ENCODE assay signal across 28 cellular contexts in genomic region chr3:25505581-25505980, GRCh38.
"Had no signal": no experiment of that assay in that cellular context is flagged by ENCODE, and none has a peak within 500 bp of the region (broad histone marks: within the 10 kb centered on the region; RNA-seq: fewer than 3 reads in every experiment).

No MANE protein-coding gene starts in this region.

- H3K27me3 Mint-ChIP-seq: type B pancreatic cell had no signal

- H3K4me3 ChIP-seq: stomach, suprapubic skin, testis, thoracic aorta, thyroid gland, tibial artery, tibial nerve, transverse colon, upper lobe of left lung, upper lobe of right lung, uterus, vagina had no signal

- H3K9me3 Mint-ChIP-seq: stimulated activated naive CD8-positive, alpha-beta T cell treated with anti-CD3 and anti-CD28 coated beads, Interleukin-15, amount 100 ng/mL, for 72 hours had no signal

- H3K27ac ChIP-seq: stomach, suprapubic skin, testis, thoracic aorta, thyroid gland, tibial artery, tibial nerve, transverse colon, upper lobe of left lung, upper lobe of right lung, uterus, vagina had no signal

- H3K4me3 Mint-ChIP-seq: stimulated activated effector memory CD8-positive, alpha-beta T cell treated with anti-CD3 and anti-CD28 coated beads, Interleukin-12 subunit alpha, Interleukin-12 subunit beta, amount 100 ng/mL, for 72 hours; stimulated activated memory B cell treated with anti-CD40 and anti-IgM and Interleukin-4, amounts not matched to agents 10 μg/mL and 1 μg/mL and 100 μg/mL, for 72 hours; stimulated activated naive B cell treated with anti-CD40 and anti-IgM and Interleukin-4, amounts not matched to agents 10 μg/mL and 1 μg/mL and 100 μg/mL, for 72 hours; stimulated activated naive CD8-positive, alpha-beta T cell treated with anti-CD3 and anti-CD28 coated beads, Interleukin-15, amount 100 ng/mL, for 72 hours; stimulated activated naive CD8-positive, alpha-beta T cell treated with anti-CD3 and anti-CD28 coated beads, Interleukin-15, Interleukin-2, amounts not matched to agents 100 ng/mL and 50 ng/mL, for 24 hours; type B pancreatic cell had no signal

- H3K27me3 ChIP-seq: stomach, suprapubic skin, testis, thyroid gland, tibial artery, tibial nerve, transverse colon, upper lobe of left lung, upper lobe of right lung, uterus, vagina had no signal

- H3K4me1 Mint-ChIP-seq: stimulated activated effector memory CD8-positive, alpha-beta T cell treated with anti-CD3 and anti-CD28 coated beads, Interleukin-12 subunit alpha, Interleukin-12 subunit beta, amount 100 ng/mL, for 72 hours; stimulated activated memory B cell treated with anti-CD40 and anti-IgM and Interleukin-4, amounts not matched to agents 10 μg/mL and 1 μg/mL and 100 μg/mL, for 72 hours; stimulated activated naive B cell treated with anti-CD40 and anti-IgM and Interleukin-4, amounts not matched to agents 10 μg/mL and 1 μg/mL and 100 μg/mL, for 72 hours; stimulated activated naive CD8-positive, alpha-beta T cell treated with anti-CD3 and anti-CD28 coated beads, Interleukin-15, amount 100 ng/mL, for 72 hours had no signal

- DNase-seq: stimulated activated CD4-positive, alpha-beta T cell treated with anti-CD3 and anti-CD28 coated beads, Interleukin-2, amount 100 ng/mL, for 48 hours; stimulated activated CD4-positive, alpha-beta T cell treated with anti-CD3 and anti-CD28 coated beads, Interleukin-4, amount 100 ng/mL, for 1 hour; stimulated activated CD4-positive, alpha-beta T cell treated with anti-CD3 and anti-CD28 coated beads, Interleukin-4, amount 100 ng/mL, for 24 hours; stimulated activated CD4-positive, alpha-beta T cell treated with anti-CD3 and anti-CD28 coated beads, Interleukin-4, amount 100 ng/mL, for 4 hours; stimulated activated CD8-positive, alpha-beta memory T cell treated with anti-CD3 and anti-CD28 coated beads, Interleukin-4, amount 100 ng/mL, for 48 hours; stimulated activated naive B cell treated with anti-CD40 and anti-IgM and Interleukin-4, amounts not matched to agents 10 μg/mL and 1 μg/mL and 100 μg/mL, for 72 hours; stimulated activated naive CD4-positive, alpha-beta T cell; stimulated activated naive CD4-positive, alpha-beta T cell treated with Interleukin-2 at 50 U/mL for 16 hours; stimulated activated naive CD8-positive, alpha-beta T cell treated with anti-CD3 and anti-CD28 coated beads, Interleukin-15, amount 100 ng/mL, for 72 hours; stimulated activated naive CD8-positive, alpha-beta T cell treated with anti-CD3 and anti-CD28 coated beads, Interleukin-15, Interleukin-2, amounts not matched to agents 100 U/mL and 50 U/mL, for 24 hours; stomach; substantia nigra; testis; thyroid gland; tibial artery; transverse colon; trophoblast cell; upper lobe of left lung; upper lobe of right lung; uterus had no signal

- H3K36me3 ChIP-seq: suprapubic skin, thoracic aorta, thyroid gland, tibial artery, transverse colon, upper lobe of right lung, uterus, vagina had no signal

- H3K27ac Mint-ChIP-seq: stimulated activated effector memory CD8-positive, alpha-beta T cell treated with anti-CD3 and anti-CD28 coated beads, Interleukin-12 subunit alpha, Interleukin-12 subunit beta, amount 100 ng/mL, for 72 hours; stimulated activated memory B cell treated with anti-CD40 and anti-IgM and Interleukin-4, amounts not matched to agents 10 μg/mL and 1 μg/mL and 100 μg/mL, for 72 hours; stimulated activated naive B cell treated with anti-CD40 and anti-IgM and Interleukin-4, amounts not matched to agents 10 μg/mL and 1 μg/mL and 100 μg/mL, for 72 hours; stimulated activated naive CD8-positive, alpha-beta T cell treated with anti-CD3 and anti-CD28 coated beads, Interleukin-15, amount 100 ng/mL, for 72 hours; stimulated activated naive CD8-positive, alpha-beta T cell treated with anti-CD3 and anti-CD28 coated beads, Interleukin-15, Interleukin-2, amounts not matched to agents 100 ng/mL and 50 ng/mL, for 24 hours; type B pancreatic cell had no signal

- H3K9me3 ChIP-seq: stomach, suprapubic skin, testis, thoracic aorta, thyroid gland, tibial artery, tibial nerve, transverse colon, upper lobe of left lung, upper lobe of right lung, uterus, vagina had no signal

- H3K4me1 ChIP-seq: testis, transverse colon, uterus had no signal

- H3K36me3 Mint-ChIP-seq: stimulated activated effector memory CD8-positive, alpha-beta T cell treated with anti-CD3 and anti-CD28 coated beads, Interleukin-12 subunit alpha, Interleukin-12 subunit beta, amount 100 ng/mL, for 72 hours; stimulated activated memory B cell treated with anti-CD40 and anti-IgM and Interleukin-4, amounts not matched to agents 10 μg/mL and 1 μg/mL and 100 μg/mL, for 72 hours; stimulated activated naive B cell treated with anti-CD40 and anti-IgM and Interleukin-4, amounts not matched to agents 10 μg/mL and 1 μg/mL and 100 μg/mL, for 72 hours had no signal
